In the genomic region with DNA sequence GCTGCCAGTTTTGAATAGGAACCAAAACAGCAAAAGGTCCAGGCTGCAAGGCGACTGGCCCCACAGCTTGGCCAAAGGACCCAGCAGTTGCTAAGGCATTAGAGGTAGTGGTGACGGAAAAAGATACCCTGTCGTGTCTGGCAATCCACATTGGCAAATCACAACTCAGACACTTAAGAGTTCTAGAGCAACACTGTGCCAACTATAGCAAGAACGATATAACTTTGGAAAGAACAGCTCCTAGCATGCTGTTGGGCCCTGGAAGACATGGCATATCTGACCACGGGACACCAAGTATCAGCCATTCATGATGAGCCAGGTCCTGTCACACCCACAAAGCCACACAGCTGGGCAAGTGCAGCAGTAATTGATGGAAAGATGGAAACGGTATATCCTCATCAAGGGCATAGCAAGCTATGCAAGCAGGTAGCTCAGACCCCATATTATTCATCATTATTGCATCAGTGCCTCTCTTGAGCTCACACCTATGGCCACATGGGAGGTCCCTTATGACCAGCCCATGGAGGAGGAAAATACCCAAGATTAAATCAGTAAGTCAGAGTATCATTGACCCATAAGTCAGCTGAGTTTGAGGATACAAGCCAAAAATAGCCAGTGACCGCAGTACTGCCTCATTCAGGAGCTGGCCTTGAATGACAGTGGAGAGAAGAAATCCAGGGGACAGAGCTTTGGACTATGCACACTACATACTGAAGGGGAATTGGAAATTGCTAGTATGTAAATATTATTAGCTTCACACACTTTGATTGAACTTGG, we compare ENCODE assay signal across 18 cellular contexts.
A peak's percentile ranks its signal among the peaks of the same experiment; 100 is the strongest.
DNase-seq lines count a peak whose midpoint lies in the region; ATAC-seq, FAIRE-seq and TF ChIP-seq lines count a peak whose summit lies in the region.
"Had no signal": no experiment of that assay in that cellular context is flagged by ENCODE, and none has a peak within 500 bp of the region (broad histone marks: within the 10 kb centered on the region; RNA-seq: fewer than 3 reads in every experiment).

No MANE protein-coding gene starts in this region.

- no peak for TF ChIP-seq POLR2A in GM12891 (IDR thresholded peaks at IDR 0.05; ENCODE audit: low read depth, low read length)

- no peaks in the 10 kb centered on the region for H3K4me1 Mint-ChIP-seq in CD4-positive, alpha-beta memory T cell
- H3K4me1 Mint-ChIP-seq: IgD-negative memory B cell had no signal

- no peak overlapping the region for H3K27ac Mint-ChIP-seq in CD4-positive, alpha-beta memory T cell
- H3K27ac Mint-ChIP-seq: GM23338, IgD-negative memory B cell had no signal

- no peaks in the 10 kb centered on the region for H3K36me3 Mint-ChIP-seq in CD4-positive, alpha-beta memory T cell
- H3K36me3 Mint-ChIP-seq: IgD-negative memory B cell had no signal

- WGBS in heart right ventricle, 2 donors: 60 to 62% methylated on average over 7 of the region's 7 CpGs

- CTCF ChIA-PET in CD4-positive, alpha-beta memory T cell (lab: Charles Lee; ENCODE audit: partially characterized antibody): interaction anchor here (0.6 to 4.0 kb wide), 11 partner anchors 10 to 1152 kb away, joined by 3 to 66 read pairs (median 5); no protein-coding TSS in a partner anchor

- no peaks in the 10 kb centered on the region for H3K36me3 ChIP-seq in heart right ventricle
- H3K36me3 ChIP-seq in CD4-positive, alpha-beta memory T cell (ENCODE audit: insufficient read depth, low read length): no peaks in the 10 kb centered on the region

- H3K9me3 ChIP-seq in heart right ventricle: no peaks in the 10 kb centered on the region
- H3K9me3 ChIP-seq in CD4-positive, alpha-beta memory T cell (ENCODE audit: control insufficient read depth in 1 of 2, low read length in 2 of 2): no peaks in the 10 kb centered on the region

- ATAC-seq in heart right ventricle (peak in 5 of 8 donors; percentile 25 to 55 (median 52)), Right ventricle myocardium superior (ENCODE audit: poor library complexity) (no peak), esophagus mucosa (peak; percentile 62)
- ATAC-seq: GM23338 had no signal

- DNase-seq in heart right ventricle (no peak), Right ventricle myocardium superior (no peak), myocyte (ENCODE audit: low read depth) (peak; percentile 71), H4 (ENCODE audit: low spot score) (no peak), GM12891 (ENCODE audit: insufficient read length, low spot score) (no peak)
- DNase-seq in CD4-positive, alpha-beta memory T cell: no peak
- DNase-seq: Karpas-422, MV-4-11, NCI-H1105 treated with DMSO at 0.1 percent for 48 hours, NCI-H2029 treated with DMSO at 0.1 percent for 48 hours, NCI-H2171, NCI-H345, SW 1271 had no signal

- peaks cover 0 to 6% (median 0%) of the 10 kb centered on the region in 7 donors for H3K27me3 ChIP-seq in heart right ventricle
- H3K27me3 ChIP-seq in CD4-positive, alpha-beta memory T cell (ENCODE audit: insufficient read depth, low read length): no peaks in the 10 kb centered on the region

- peaks cover 0 to 12% (median 4%) of the 10 kb centered on the region in 9 donors for H3K4me1 ChIP-seq in heart right ventricle
- no peaks in the 10 kb centered on the region for H3K4me1 ChIP-seq in CD4-positive, alpha-beta memory T cell (ENCODE audit: insufficient read depth, low read length)

- H3K27me3 Mint-ChIP-seq in CD4-positive, alpha-beta memory T cell: peaks cover under 1 to 8% of the 10 kb centered on the region in 2 donors

- H3K4me3 Mint-ChIP-seq in CD4-positive, alpha-beta memory T cell: no peak overlapping the region
- H3K4me3 Mint-ChIP-seq: GM23338, IgD-negative memory B cell had no signal

- FAIRE-seq in GM12891 (lab: Jason Lieb, UNC): no peak

- no peak for TF ChIP-seq CTCF in heart right ventricle (IDR thresholded peaks at IDR 0.05)

- intact Hi-C loops in heart right ventricle (cut with DNase I) (loop anchor here in 6 of 10 donors (5.0 to 10.0 kb wide), 5 partner anchors 64 to 1097 kb away; no protein-coding TSS in a partner anchor), Right ventricle myocardium superior (cut with DNase I) (no loop called here)
- intact Hi-C loops in CD4-positive, alpha-beta memory T cell (cut with micrococcal nuclease): no loop called here

- POLR2A ChIA-PET in CD4-positive, alpha-beta memory T cell (lab: Charles Lee; ENCODE audit: partially characterized antibody): no interaction called here

- no peaks in the 10 kb centered on the region for H3K9me3 Mint-ChIP-seq in CD4-positive, alpha-beta memory T cell
- H3K9me3 Mint-ChIP-seq: GM23338, IgD-negative memory B cell had no signal

- H3K27ac ChIP-seq in heart right ventricle: no peak overlapping the region
- H3K27ac ChIP-seq in CD4-positive, alpha-beta memory T cell (ENCODE audit: low read depth, low read length): no peak overlapping the region
- H3K27ac ChIP-seq: C4-2B, SK-N-MC had no signal

- H3K4me3 ChIP-seq in heart right ventricle: no peak overlapping the region
- H3K4me3 ChIP-seq in CD4-positive, alpha-beta memory T cell (ENCODE audit: low read length in 2 of 2): no peak overlapping the region
- H3K4me3 ChIP-seq: GM23338, SK-N-MC had no signal

TF ChIP-seq in GM12891, 5 proteins besides CTCF, POLR2A, EP300 and RAD21:
- TF ChIP-seq TAF1 (IDR thresholded peaks at IDR 0.05; ENCODE audit: low read depth, low read length) (no peak), POLR2AphosphoS5 (IDR thresholded peaks at IDR 0.05; ENCODE audit: low read depth, low read length) (no peak), PAX5 (IDR thresholded peaks at IDR 0.05; ENCODE audit: insufficient read depth, low read length, severe bottlenecking) (no peak), SPI1 (IDR thresholded peaks at IDR 0.05; ENCODE audit: low read depth, low read length) (no peak), POU2F2 (IDR thresholded peaks at IDR 0.05; ENCODE audit: low read depth, low read length) (no peak)

Comparison
In these comparisons a context has a peak if more than half of its experiments do, and no peak if none do; other contexts are left out.
1. intact Hi-C loops: an anchor here in heart right ventricle (5.0 to 10.0 kb wide); none called in Right ventricle myocardium superior and CD4-positive, alpha-beta memory T cell.